10 cellular contexts compared by ENCODE assay signal in the genomic region with DNA sequence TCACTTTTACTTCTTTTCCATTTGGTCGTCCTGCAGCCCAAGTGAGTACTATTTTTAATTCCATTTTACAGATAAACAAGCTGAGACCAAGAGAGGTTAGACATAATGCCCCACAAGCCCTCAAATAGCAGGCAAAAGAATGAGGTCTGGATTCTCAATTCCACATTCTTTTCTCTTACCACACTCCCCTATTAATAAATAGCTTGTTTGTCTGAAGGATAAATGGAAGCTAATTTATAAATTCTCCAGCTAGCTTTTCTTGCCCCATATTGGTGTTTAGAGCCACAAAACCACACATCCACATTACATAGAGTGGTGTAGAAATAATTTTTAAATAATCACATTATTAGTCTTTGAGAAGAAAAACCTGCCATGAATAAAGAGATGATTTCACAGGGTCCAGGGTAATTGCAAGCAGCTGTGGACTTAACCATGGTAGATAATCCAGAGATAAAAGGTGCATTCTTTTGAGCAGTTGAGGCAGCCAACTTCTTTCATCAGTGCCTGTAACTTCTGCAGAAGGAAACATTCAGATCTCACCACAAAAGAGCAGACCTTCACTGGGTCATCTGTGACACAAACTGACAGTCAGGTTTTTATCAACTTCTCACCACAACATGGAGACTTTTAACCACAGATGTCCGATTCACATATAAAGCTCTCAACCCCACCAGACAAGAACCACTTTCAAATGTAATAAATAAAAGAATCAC.
DNase-seq lines count a peak whose midpoint lies in the region; ATAC-seq and TF ChIP-seq lines count a peak whose summit lies in the region.
"Had no signal": no experiment of that assay in that cellular context is flagged by ENCODE, and none has a peak within 500 bp of the region (broad histone marks: within the 10 kb centered on the region; RNA-seq: fewer than 3 reads in every experiment).

No MANE protein-coding gene starts in this region.

- H3K4me3 ChIP-seq in GM12865 (ENCODE audit: low read depth, low read length), result no peak overlapping the region; the same call in 1 of the 2 replicates

- TF ChIP-seq CTCF in GM12865 (IDR thresholded peaks at IDR 0.05; ENCODE audit: insufficient read depth, low read depth, low read length, missing control alignments), result no peak

- ATAC-seq in GM21529 (IDR thresholded peaks at IDR 0.05; ENCODE audit: unreplicated experiment) (peak; percentile 67), HG03558 (IDR thresholded peaks at IDR 0.05; ENCODE audit: extremely low read depth, unreplicated experiment) (peak; percentile 76)

- peak; percentile 86 for DNase-seq in GM12865 (ENCODE audit: low read depth)
- DNase-seq in epidermal melanocyte (ENCODE audit: insufficient read length, low spot score), result peak; percentile 36
- DNase-seq in mesenteric fat pad (ENCODE audit: low spot score), result no peak
- DNase-seq in HPDE6-E6E7 (ENCODE audit: extremely low spot score), result no peak
- no peak for DNase-seq in HT-29 (ENCODE audit: low spot score)
- no peak for DNase-seq in NCI-H2171 (lab: John Stamatoyannopoulos, UW)
- DNase-seq: hippocampal formation, NCI-H510A had no signal

Comparison
In these comparisons a context has a peak if more than half of its experiments do, and no peak if none do; other contexts are left out.
1. DNase-seq: peak in GM12865 (single experiment) and epidermal melanocyte (single experiment); none in mesenteric fat pad (single experiment), HPDE6-E6E7 (single experiment), HT-29 (single experiment) and NCI-H2171 (single experiment).